ENCODE assay signal across 24 cellular contexts in genomic region chr1:11569954-11570353, GRCh38.
DNase-seq lines count a peak whose midpoint lies in the region; ATAC-seq, FAIRE-seq and TF ChIP-seq lines count a peak whose summit lies in the region.
"Had no signal": no experiment of that assay in that cellular context is flagged by ENCODE, and none has a peak within 500 bp of the region (broad histone marks: within the 10 kb centered on the region; RNA-seq: fewer than 3 reads in every experiment).

No MANE protein-coding gene starts in this region.

- H2AK5ac ChIP-seq in H1 (ENCODE audit: low read depth, low read length), result no peak overlapping the region

- no peak overlapping the region for H3K14ac ChIP-seq in H1 (ENCODE audit: insufficient read length)

- H3K4ac ChIP-seq in H1 (replicated peaks; ENCODE audit: insufficient read length, low read depth, low read length), result no peak overlapping the region

- H3K4me3 ChIP-seq in A549 (no peak overlapping the region), KMS-11 (IDR thresholded peaks at IDR 0.05; ENCODE audit: insufficient read depth, low read depth, low read length) (no peak overlapping the region), RWPE2 (ENCODE audit: severe bottlenecking) (no peak overlapping the region), H1 (ENCODE audit: extremely low read depth in 1 of 4, insufficient read depth in 2 of 4, low read depth in 3 of 4, low read length in 4 of 4) (no peak overlapping the region)
- H3K4me3 ChIP-seq: BLaER1 treated with 17β-estradiol and CSF1 and Interleukin-3, amounts not matched to agents 10 nM and 100 nM; GM23248 had no signal

- H3K79me2 ChIP-seq in KMS-11 (ENCODE audit: insufficient read depth, low read depth), result no peaks in the 10 kb centered on the region
- H3K79me2 ChIP-seq in H1 (ENCODE audit: control insufficient read depth in 1 of 2, insufficient read depth in 2 of 2, low read length in 2 of 2), result no peaks in the 10 kb centered on the region

- POLR2A ChIA-PET in A549 (lab: Yijun Ruan, JAX) (no interaction called here), H1 (lab: Charles Lee; ENCODE audit: partially characterized antibody) (interaction anchor here (1.6 kb wide), 1 partner anchor 11 kb away, joined by 3 read pairs; no protein-coding TSS in a partner anchor)

- H3K18ac ChIP-seq in H1 (ENCODE audit: extremely low read depth, low read length), result no peak overlapping the region

- WGBS in A549 (ENCODE audit: missing lambda C conversion rate), result 14% methylated on average over 2 of the region's 3 CpGs
- 83% methylated on average over 3 of the region's 3 CpGs; no CpG with 5 or more reads in 1 of the 2 experiments for WGBS in H1 (ENCODE audit: extremely low coverage in 1 of 2, insufficient coverage in 1 of 2, insufficient read length in 1 of 2, insufficient replicate concordance in 2 of 2, low coverage in 1 of 2, low lambda C conversion rate in 2 of 2, missing lambda C conversion rate in 1 of 2), 2 experiments

- no peak overlapping the region for H2BK15ac ChIP-seq in H1 (ENCODE audit: low read length)

- H2BK12ac ChIP-seq in H1 (ENCODE audit: low read depth, low read length), result no peak overlapping the region

- no peak for TF ChIP-seq RAD21 in A549 (conservative IDR thresholded peaks at IDR 0.05 in 1 of 2, IDR thresholded peaks at IDR 0.05 in 1 of 2)
- TF ChIP-seq RAD21 in H1 (IDR thresholded peaks at IDR 0.05 in 1 of 2, conservative IDR thresholded peaks at IDR 0.05 in 1 of 2; ENCODE audit: low read depth in 2 of 2, low read length in 2 of 2), result no peak

- ATAC-seq in A549 (no peak), RWPE2 (ENCODE audit: low read depth) (no peak), HG03139 (IDR thresholded peaks at IDR 0.05; ENCODE audit: unreplicated experiment) (no peak), GM18519 (IDR thresholded peaks at IDR 0.05; ENCODE audit: low FRiP score, unreplicated experiment) (no peak), HG02981 (IDR thresholded peaks at IDR 0.05; ENCODE audit: unreplicated experiment) (no peak)

- H3K4me1 ChIP-seq in A549 (no peaks in the 10 kb centered on the region), KMS-11 (ENCODE audit: low read depth, poor library complexity, severe bottlenecking) (peaks cover 90% of the 10 kb centered on the region), RWPE2 (ENCODE audit: insufficient read depth, poor library complexity, severe bottlenecking) (peaks cover 34% of the 10 kb centered on the region), H1 (replicated peaks in 1 of 4; ENCODE audit: control insufficient read depth in 3 of 4, insufficient read depth in 4 of 4, low read length in 3 of 4) (no peaks in the 10 kb centered on the region)

- H3K27me3 ChIP-seq in KMS-11 (ENCODE audit: insufficient read depth, low read depth) (no peaks in the 10 kb centered on the region), RWPE2 (ENCODE audit: insufficient read depth, poor library complexity, severe bottlenecking) (no peaks in the 10 kb centered on the region), H1 (replicated peaks in 1 of 4; ENCODE audit: control insufficient read depth in 3 of 4, extremely low read depth in 1 of 4, insufficient read depth in 3 of 4, low read length in 3 of 4) (no peaks in the 10 kb centered on the region)
- H3K27me3 ChIP-seq: BLaER1 treated with 17β-estradiol and CSF1 and Interleukin-3, amounts not matched to agents 10 nM and 100 nM had no signal

- H3K9ac ChIP-seq in KMS-11 (peak overlapping the region; percentile 9; the same call in 1 of the 2 replicates), H1 (replicated peaks in 1 of 4; ENCODE audit: extremely low read depth in 1 of 4, low read depth in 3 of 4, low read length in 3 of 4) (no peak overlapping the region)
- H3K9ac ChIP-seq: GM23248 had no signal

- H2BK5ac ChIP-seq in H1 (ENCODE audit: low read depth, low read length), result no peak overlapping the region

- no peak for TF ChIP-seq POLR2A in A549 (IDR thresholded peaks at IDR 0.05; ENCODE audit: low read length)
- TF ChIP-seq POLR2A in H1 (IDR thresholded peaks at IDR 0.05; ENCODE audit: control extremely low read depth in 1 of 2, low read depth in 2 of 2, low read length in 2 of 2), result no peak

- H3K79me1 ChIP-seq in H1 (ENCODE audit: low read depth, low read length), result no peaks in the 10 kb centered on the region

- CTCF ChIA-PET in A549 (lab: Yijun Ruan, JAX) (no interaction called here), H1 (lab: Charles Lee; ENCODE audit: partially characterized antibody) (interaction anchor here (1.1 to 5.8 kb wide), 9 partner anchors 11 to 241 kb away, joined by 3 to 50 read pairs (median 6); partner anchors contain the start of gene DISP3)

- H3K36me3 ChIP-seq in KMS-11 (ENCODE audit: insufficient read depth) (no peaks in the 10 kb centered on the region), RWPE2 (ENCODE audit: low read depth) (no peaks in the 10 kb centered on the region), H1 (ENCODE audit: control insufficient read depth in 2 of 4, insufficient read depth in 4 of 4, low read length in 3 of 4) (no peaks in the 10 kb centered on the region)
- H3K36me3 ChIP-seq: BLaER1 treated with 17β-estradiol and CSF1 and Interleukin-3, amounts not matched to agents 10 nM and 100 nM had no signal

- H2AFZ ChIP-seq in KMS-11 (ENCODE audit: low read depth) (no peak overlapping the region), H1 (ENCODE audit: low read length) (no peak overlapping the region)
- H2AFZ ChIP-seq: GM23248 had no signal

- H3K27ac ChIP-seq in A549 (no peak overlapping the region), KMS-11 (peak overlapping the region; percentile 81), RWPE2 (ENCODE audit: poor library complexity, severe bottlenecking) (peak overlapping the region; percentile 86), H1 (ENCODE audit: low read depth, low read length) (no peak overlapping the region)
- H3K27ac ChIP-seq: BLaER1 treated with 17β-estradiol and CSF1 and Interleukin-3, amounts not matched to agents 10 nM and 100 nM; GM23248 had no signal

- no peak overlapping the region for H2BK20ac ChIP-seq in H1 (ENCODE audit: low read length)

- no peak for FAIRE-seq in A549 (lab: Jason Lieb, UNC)
- no peak for FAIRE-seq in H1 (lab: Jason Lieb, UNC)
- FAIRE-seq: G401.6, GM12891, H54 had no signal

- no peaks in the 10 kb centered on the region for H4K20me1 ChIP-seq in KMS-11 (ENCODE audit: insufficient read depth)
- no peaks in the 10 kb centered on the region for H4K20me1 ChIP-seq in H1 (replicated peaks in 1 of 2; ENCODE audit: control insufficient read depth in 1 of 2, insufficient read depth in 2 of 2, low read length in 2 of 2)

- no peak for DNase-seq in A549 (ENCODE audit: low read depth in 1 of 2, low spot score in 1 of 2)
- no peak for DNase-seq in RWPE2 (ENCODE audit: low spot score)
- no peak for DNase-seq in H1 (ENCODE audit: low read depth in 1 of 2, low spot score in 2 of 2)
- DNase-seq in stimulated activated CD4-positive, alpha-beta T cell treated with anti-CD3 and anti-CD28 coated beads, Interleukin-1b, Interleukin-23, amount 100 ng/mL, for 48 hours, result no peak
- DNase-seq: 8988T; CD4-positive, CD25-positive, alpha-beta regulatory T cell; CD8-positive, alpha-beta memory T cell; COR-L47; DMS 273 treated with DMSO at 0.1 percent for 48 hours; DND-41; EL; GM23248; HCEC 1CT; HFFc6; IMR-90; KBM-7 had no signal

- no peak overlapping the region for H4K8ac ChIP-seq in H1 (ENCODE audit: extremely low read depth, insufficient read depth, low read length)

- H2BK120ac ChIP-seq in H1 (replicated peaks; ENCODE audit: low read depth, low read length), result no peak overlapping the region

- no peak for TF ChIP-seq EP300 in A549 (IDR thresholded peaks at IDR 0.05)
- TF ChIP-seq EP300 in H1 (IDR thresholded peaks at IDR 0.05; ENCODE audit: borderline replicate concordance in 1 of 2, low read depth in 2 of 2, low read length in 2 of 2), result no peak

- H4K91ac ChIP-seq in H1 (replicated peaks; ENCODE audit: insufficient read length, low read length), result no peak overlapping the region

- TF ChIP-seq CTCF in A549 (IDR thresholded peaks at IDR 0.05), result no peak
- TF ChIP-seq CTCF in KMS-11 (conservative IDR thresholded peaks at IDR 0.05; ENCODE audit: low read depth, low read length), result no peak
- no peak for TF ChIP-seq CTCF in RWPE2 (IDR thresholded peaks at IDR 0.05; ENCODE audit: poor library complexity, severe bottlenecking)
- TF ChIP-seq CTCF in H1 (IDR thresholded peaks at IDR 0.05; ENCODE audit: control extremely low read depth in 1 of 3, insufficient read depth in 1 of 3, low read depth in 1 of 3, low read length in 3 of 3), result no peak

- no peak overlapping the region for H4K5ac ChIP-seq in H1 (ENCODE audit: insufficient read length, low read depth, low read length)

- H3K56ac ChIP-seq in H1 (replicated peaks; ENCODE audit: insufficient read length, low read depth, low read length), result no peak overlapping the region

- H3K23me2 ChIP-seq in H1 (ENCODE audit: low read depth, low read length), result no peaks in the 10 kb centered on the region

- no peak overlapping the region for H3K23ac ChIP-seq in H1 (ENCODE audit: insufficient read length)

- H3K4me2 ChIP-seq in A549, result no peak overlapping the region
- H3K4me2 ChIP-seq in KMS-11, result peak overlapping the region; percentile 78
- no peak overlapping the region for H3K4me2 ChIP-seq in H1 (ENCODE audit: insufficient read depth in 1 of 2, low read depth in 2 of 2, low read length in 2 of 2)

- H3K9me3 ChIP-seq in A549 (no peaks in the 10 kb centered on the region), RWPE2 (ENCODE audit: severe bottlenecking) (no peaks in the 10 kb centered on the region), H1 (ENCODE audit: insufficient read depth in 2 of 2, low read depth in 1 of 2, low read length in 1 of 2) (no peaks in the 10 kb centered on the region)
- H3K9me3 ChIP-seq: BLaER1 treated with 17β-estradiol and CSF1 and Interleukin-3, amounts not matched to agents 10 nM and 100 nM had no signal

TF ChIP-seq in A549, 52 proteins besides CTCF, POLR2A, EP300 and RAD21:
- TF ChIP-seq ZFP36 (IDR thresholded peaks at IDR 0.05; ENCODE audit: borderline replicate concordance, partially characterized antibody) (peak; percentile 20), TP53 (CRISPR knock-in tag; IDR thresholded peaks at IDR 0.05) (no peak)
TF ChIP-seq in A549: peak in this region for 1.

TF ChIP-seq in H1, 55 proteins besides CTCF, POLR2A, EP300 and RAD21:
- no peak for TF ChIP-seq SIN3A (conservative IDR thresholded peaks at IDR 0.05 in 1 of 2, IDR thresholded peaks at IDR 0.05 in 1 of 2; ENCODE audit: low read depth in 1 of 2, low read length in 2 of 2)
- no peak for TF ChIP-seq RNF2 (IDR thresholded peaks at IDR 0.05; ENCODE audit: borderline replicate concordance, low read depth, low read length, missing control alignments, poor library complexity, severe bottlenecking)
- TF ChIP-seq SP2 (IDR thresholded peaks at IDR 0.05; ENCODE audit: low read length), result no peak
- peak; percentile 80; the same call in 1 of the 2 replicates for TF ChIP-seq KDM1A (IDR thresholded peaks at IDR 0.05; ENCODE audit: borderline replicate concordance, low read length)
- TF ChIP-seq SP1 (IDR thresholded peaks at IDR 0.05; ENCODE audit: low read depth, low read length), result no peak

Comparison
In these comparisons a context has a peak if more than half of its experiments do, and no peak if none do; other contexts are left out.
1. H3K27ac ChIP-seq: peak in KMS-11 (single experiment) and RWPE2 (single experiment); none in A549 (0 of 2) and H1 (single experiment).
2. Of the 18 proteins assayed by ChIP-seq in both H1 and A549: peak only in H1: KDM1A; only in A549: none; in both: none; in neither: 17.